ENCODE assay signal across 1 cellular context in genomic region chr10:21464134-21464533, GRCh38.
TF ChIP-seq lines count a peak whose summit lies in the region.

No MANE protein-coding gene starts in this region.

TF ChIP-seq in GM23338, 12 proteins besides CTCF, POLR2A, EP300 and RAD21 (continued from another document):
- TF ChIP-seq ZNF462 (CRISPR knock-in tag; IDR thresholded peaks at IDR 0.05): no peak
- no peak for TF ChIP-seq POLR2AphosphoS5 (IDR thresholded peaks at IDR 0.05; ENCODE audit: low read depth)
